20 cellular contexts compared by ENCODE assay signal in the genomic region with DNA sequence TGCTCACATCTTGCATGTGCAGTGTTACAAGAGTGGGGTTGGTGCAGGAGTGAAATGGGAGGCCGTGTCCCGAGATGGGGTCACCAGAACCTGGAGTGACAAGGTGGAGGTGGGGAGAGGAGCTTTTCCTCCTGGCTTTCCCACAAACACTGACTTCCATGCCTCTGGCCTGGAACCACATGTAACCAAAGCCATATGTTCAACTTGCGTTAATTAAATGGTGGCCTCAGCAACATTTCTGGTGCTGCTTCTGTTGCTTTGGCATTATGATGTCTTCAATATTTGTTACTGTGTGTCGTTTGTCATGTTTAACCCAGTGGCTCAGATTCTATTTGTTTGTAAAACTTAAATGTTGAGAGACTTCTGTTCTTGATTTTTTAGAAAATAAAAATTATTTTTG.
"Had no signal": no experiment of that assay in that cellular context is flagged by ENCODE, and none has a peak within 500 bp of the region (broad histone marks: within the 10 kb centered on the region; RNA-seq: fewer than 3 reads in every experiment).

No MANE protein-coding gene starts in this region.

- H3K27ac ChIP-seq: lower lobe of right lung, right lobe of liver, thyroid gland, uterus had no signal

- H3K36me3 ChIP-seq: lower lobe of right lung, right lobe of liver, thyroid gland, uterus had no signal

- DNase-seq: activated CD4-positive, alpha-beta T cell treated with anti-CD3 and anti-CD28 coated beads for 36 hours; activated CD4-positive, alpha-beta T cell treated with anti-CD3 and anti-CD28 coated beads, Interleukin-2, amount 50 U/mL, for 4 hours; activated CD8-positive, alpha-beta memory T cell treated with anti-CD3 and anti-CD28 coated beads, Interleukin-2, amount 50 U/mL, for 48 hours; activated naive CD4-positive, alpha-beta T cell treated with anti-CD3 and anti-CD28 coated beads for 36 hours; activated T-cell treated with anti-CD3 and anti-CD28 coated beads, Interleukin-2, amount 50 U/mL, for 4 hours; aorta; caudate nucleus; dermis blood vessel endothelial cell; effector memory CD4-positive, alpha-beta T cell; immature natural killer cell; lower lobe of right lung; naive B cell; occipital lobe; right lobe of liver; small intestine; stimulated activated CD4-positive, alpha-beta T cell treated with anti-CD3 and anti-CD28 coated beads, Interleukin-2, amount 100 ng/mL, for 48 hours; stimulated activated naive CD8-positive, alpha-beta T cell treated with anti-CD3 and anti-CD28 coated beads, Interleukin-15, Interleukin-2, amounts not matched to agents 100 U/mL and 50 U/mL, for 24 hours; T-helper 9 cell; thyroid gland; uterus had no signal

- H3K4me3 ChIP-seq: lower lobe of right lung, right lobe of liver, thyroid gland, uterus had no signal

- H3K27me3 ChIP-seq: right lobe of liver, thyroid gland, uterus had no signal

- H3K9me3 ChIP-seq: lower lobe of right lung, right lobe of liver, thyroid gland, uterus had no signal
